Comparison of ENCODE assay signal across 28 cellular contexts in the genomic region with DNA sequence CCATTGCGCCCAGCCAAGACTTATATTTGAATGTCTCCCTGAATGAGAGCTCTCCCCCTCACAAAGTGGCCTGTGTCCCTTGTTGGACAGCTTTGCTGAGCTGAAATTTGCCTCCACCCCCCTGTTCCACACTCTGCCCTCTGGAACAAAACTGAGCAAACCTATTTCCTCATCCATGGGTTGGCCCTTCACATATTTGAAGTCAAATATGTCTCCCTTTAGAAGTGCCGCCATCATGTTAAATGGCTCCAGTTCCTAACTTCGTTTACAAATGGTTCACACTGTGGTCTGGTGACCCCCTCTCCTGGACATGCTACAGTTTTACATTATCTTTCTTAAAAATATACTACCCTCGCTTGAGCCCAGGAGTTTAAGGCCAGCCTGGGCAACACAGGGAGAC. TPM values are rescaled to one million over a fixed set of nuclear protein-coding genes. Genes with fewer than 3 reads are reported as not detected.
"Had no signal": no experiment of that assay in that cellular context is flagged by ENCODE, and none has a peak within 500 bp of the region (broad histone marks: within the 10 kb centered on the region; RNA-seq: fewer than 3 reads in every experiment).

No MANE protein-coding gene starts in this region.

- H3K27me3 ChIP-seq: breast epithelium, MG63 had no signal

- H3K27ac ChIP-seq: breast epithelium, RWPE1 had no signal

- ATAC-seq: activated CD4-positive, CD25-positive, alpha-beta regulatory T cell treated with anti-CD3 and anti-CD28 coated beads, Interleukin-2, amount 50 U/mL, for 24 hours; activated CD8-positive, alpha-beta T cell treated with anti-CD3 and anti-CD28 coated beads for 36 hours; activated T-cell treated with anti-CD3 and anti-CD28 coated beads, Interleukin-2, amount 50 U/mL, for 72 hours; Panc1 had no signal

- DNase-seq: activated CD4-positive, alpha-beta T cell treated with anti-CD3 and anti-CD28 coated beads for 4 hours; activated CD8-positive, alpha-beta memory T cell treated with anti-CD3 and anti-CD28 coated beads, Interleukin-2, amount 50 U/mL, for 4 hours; activated CD8-positive, alpha-beta T cell treated with anti-CD3 and anti-CD28 coated beads for 36 hours; activated gamma-delta T cell treated with Interleukin-2 at 50 U/mL for 16 hours; activated naive CD4-positive, alpha-beta T cell treated with anti-CD3 and anti-CD28 coated beads, Interleukin-2, amount 50 U/mL, for 16 hours; activated naive CD8-positive, alpha-beta T cell treated with anti-CD3 and anti-CD28 coated beads, Interleukin-2, amount 10 ng/mL, durations not matched to agents 7 days and 5 days; activated T-cell treated with anti-CD3 and anti-CD28 coated beads, Interleukin-2, amount 50 U/mL, for 72 hours; MG63; MV-4-11; NCI-H1092 treated with DMSO at 0.1 percent for 48 hours; NCI-H1417 treated with DMSO at 0.1 percent for 48 hours; NCI-H1694; NCI-H2029; NCI-H2107; NCI-H510A treated with DMSO at 0.1 percent for 48 hours; NCI-H69; NK-92 treated with Interleukin-12 subunit alpha and Interleukin-12 subunit beta, amount 100 ng/mL, for 24 hours; OCI-M1; SHP77; T-helper 1 cell had no signal

- H3K36me3 ChIP-seq: breast epithelium, MG63 had no signal

- H3K4me1 ChIP-seq: breast epithelium had no signal

- H3K4me3 ChIP-seq: breast epithelium, MG63 had no signal

- H3K9me3 ChIP-seq: breast epithelium, MG63 had no signal

RNA-seq across cellular contexts. Expression of gene PLIN1, which starts 4.6 kb away (rescaled TPM):
- total RNA-seq: activated T-helper 2 cell treated with anti-CD3 and anti-CD28 coated beads, Interferon-gamma antibody, Interleukin-2, Interleukin-4, amounts not matched to agents 10 μg/mL and 5 μg/mL and 100 μg/mL, durations not matched to agents 14 hours and 24 hours and 36 hours; SK-MEL-5; T-helper 2 cell treated with Interferon-gamma antibody and Interleukin-4, amounts not matched to agents 100 ng/mL and 5 ng/mL, for 36 hours had no signal

RNA-seq across cellular contexts. Expression of gene WDR93, which starts 16.1 kb away (rescaled TPM):
- total RNA-seq: activated CD8-positive, alpha-beta T cell treated with anti-CD3 and anti-CD28 coated beads for 36 hours; activated naive CD8-positive, alpha-beta T cell treated with anti-CD3 and anti-CD28 coated beads, Interleukin-2, amount 10 ng/mL, durations not matched to agents 7 days and 5 days; activated T-helper 2 cell treated with anti-CD3 and anti-CD28 coated beads, Interferon-gamma antibody, Interleukin-2, Interleukin-4, amounts not matched to agents 10 μg/mL and 5 μg/mL and 100 μg/mL, durations not matched to agents 14 hours and 24 hours and 36 hours; aorta; SK-MEL-5; T-helper 2 cell treated with Interferon-gamma antibody and Interleukin-4, amounts not matched to agents 100 ng/mL and 5 ng/mL, for 36 hours had no signal
